In genomic region chr2:166802475-166802874, GRCh38 we compare ENCODE assay signal across 14 cellular contexts.
"Had no signal": no experiment of that assay in that cellular context is flagged by ENCODE, and none has a peak within 500 bp of the region (broad histone marks: within the 10 kb centered on the region; RNA-seq: fewer than 3 reads in every experiment).

No MANE protein-coding gene starts in this region.

- H3K9me3 Mint-ChIP-seq: type B pancreatic cell had no signal

- H3K27ac Mint-ChIP-seq: activated T-helper 1 cell treated with anti-CD3 and anti-CD28 coated beads, Interleukin-12 subunit alpha, Interleukin-12 subunit beta, Interleukin-2, Interleukin-4 antibody, amounts not matched to agents 30 ng/mL and 10 ng/mL and 1 ng/mL, durations not matched to agents 14 hours and 24 hours and 36 hours; natural killer cell; type B pancreatic cell had no signal

- H3K27ac ChIP-seq: dorsolateral prefrontal cortex, sigmoid colon had no signal

- ATAC-seq: esophagus mucosa, left colon, natural killer cell had no signal

- H3K36me3 ChIP-seq: sigmoid colon had no signal

- H3K9me3 ChIP-seq: sigmoid colon had no signal

- H3K36me3 Mint-ChIP-seq: natural killer cell, type B pancreatic cell had no signal

- DNase-seq: activated CD4-positive, alpha-beta T cell treated with anti-CD3 and anti-CD28 coated beads, Interleukin-2, amount 50 U/mL, for 48 hours; activated CD4-positive, CD25-positive, alpha-beta regulatory T cell; activated CD8-positive, alpha-beta memory T cell treated with anti-CD3 and anti-CD28 coated beads, Interleukin-2, amount 50 U/mL, for 4 hours; activated naive CD4-positive, alpha-beta T cell treated with anti-CD3 and anti-CD28 coated beads, Interleukin-2, amount 50 U/mL, for 16 hours; anterior cingulate cortex; dorsolateral prefrontal cortex; head of caudate nucleus; left colon; natural killer cell; sigmoid colon; substantia nigra had no signal

- H3K27me3 ChIP-seq: dorsolateral prefrontal cortex, sigmoid colon had no signal

- H3K27me3 Mint-ChIP-seq: type B pancreatic cell had no signal

- H3K4me3 ChIP-seq: dorsolateral prefrontal cortex, sigmoid colon had no signal

- H3K4me3 Mint-ChIP-seq: activated T-helper 1 cell treated with anti-CD3 and anti-CD28 coated beads, Interleukin-12 subunit alpha, Interleukin-12 subunit beta, Interleukin-2, Interleukin-4 antibody, amounts not matched to agents 30 ng/mL and 10 ng/mL and 1 ng/mL, durations not matched to agents 14 hours and 24 hours and 36 hours; natural killer cell; type B pancreatic cell had no signal
